In the genomic region with DNA sequence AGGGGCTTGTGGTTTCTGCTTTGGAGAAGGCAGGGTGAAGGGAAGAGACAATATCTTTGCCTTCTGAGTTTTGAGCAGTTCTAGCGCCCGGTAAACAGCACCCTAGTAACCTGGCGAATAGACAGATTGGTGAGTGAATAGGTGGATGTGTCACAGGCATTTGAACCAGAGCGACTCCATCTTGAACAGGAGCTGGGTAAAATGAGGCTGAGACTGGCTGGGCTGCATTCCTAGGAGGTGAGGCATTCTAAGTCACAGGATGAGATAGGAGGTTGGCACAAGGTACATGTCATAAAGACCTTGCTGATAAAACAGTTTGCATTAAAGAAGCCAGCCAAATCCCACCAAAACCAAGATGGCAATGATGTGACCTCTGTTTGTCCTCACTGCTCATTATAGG, we compare ENCODE assay signal across 35 cellular contexts.
"Had no signal": no experiment of that assay in that cellular context is flagged by ENCODE, and none has a peak within 500 bp of the region (broad histone marks: within the 10 kb centered on the region; RNA-seq: fewer than 3 reads in every experiment).

No MANE protein-coding gene starts in this region.

- H3K27me3 ChIP-seq: adrenal gland, body of pancreas, brain microvascular endothelial cell, breast epithelium had no signal

- H3K9me3 Mint-ChIP-seq: activated naive CD8-positive, alpha-beta T cell treated with anti-CD3 and anti-CD28 coated beads for 36 hours; activated T-cell treated with anti-CD3 and anti-CD28 coated beads, Interleukin-2, amount 50 U/mL, for 4 hours had no signal

- H3K36me3 Mint-ChIP-seq: activated CD8-positive, alpha-beta memory T cell treated with anti-CD3 and anti-CD28 coated beads, Interleukin-2, amount 10 ng/mL, durations not matched to agents 7 days and 5 days; activated naive CD4-positive, alpha-beta T cell treated with anti-CD3 and anti-CD28 coated beads, Interleukin-2, amount 50 U/mL, for 72 hours; activated naive CD8-positive, alpha-beta T cell treated with anti-CD3 and anti-CD28 coated beads for 36 hours had no signal

- H3K27ac Mint-ChIP-seq: activated B cell treated with CpG ODN at 0.5 μM for 24 hours; activated CD4-positive, alpha-beta memory T cell treated with anti-CD3 and anti-CD28 coated beads, Interleukin-2, amount 10 ng/mL, durations not matched to agents 7 days and 5 days; activated CD4-positive, alpha-beta T cell treated with anti-CD3 and anti-CD28 coated beads for 36 hours; activated CD4-positive, alpha-beta T cell treated with anti-CD3 and anti-CD28 coated beads, Interleukin-2, amount 10 ng/mL, durations not matched to agents 7 days and 5 days; activated CD8-positive, alpha-beta memory T cell treated with anti-CD3 and anti-CD28 coated beads, Interleukin-2, amount 10 ng/mL, durations not matched to agents 7 days and 5 days; activated CD8-positive, alpha-beta T cell treated with anti-CD3 and anti-CD28 coated beads, Interleukin-2, amount 10 ng/mL, durations not matched to agents 7 days and 5 days; activated naive CD8-positive, alpha-beta T cell treated with anti-CD3 and anti-CD28 coated beads for 36 hours; activated T-cell treated with anti-CD3 and anti-CD28 coated beads, Interleukin-2, amount 50 U/mL, for 72 hours; activated T-helper 1 cell treated with anti-CD3 and anti-CD28 coated beads, Interleukin-12 subunit alpha, Interleukin-12 subunit beta, Interleukin-2, Interleukin-4 antibody, amounts not matched to agents 30 ng/mL and 10 ng/mL and 1 ng/mL, durations not matched to agents 14 hours and 24 hours and 36 hours; activated T-helper 17 cell treated with anti-CD3 and anti-CD28 coated beads, Interleukin-2, amount 50 U/mL, for 72 hours; T-helper 1 cell treated with Interleukin-12 subunit alpha and Interleukin-12 subunit beta and Interleukin-4 antibody, amounts not matched to agents 30 μg/mL and 1 μg/mL, for 36 hours; T-helper 2 cell treated with Interferon-gamma antibody and Interleukin-4, amounts not matched to agents 5 μg/mL and 100 μg/mL, for 36 hours had no signal

- H3K27me3 Mint-ChIP-seq: activated B cell treated with CpG ODN at 0.5 μM for 24 hours; activated CD4-positive, alpha-beta memory T cell treated with anti-CD3 and anti-CD28 coated beads, Interleukin-2, amount 10 ng/mL, durations not matched to agents 7 days and 5 days; activated CD4-positive, alpha-beta T cell treated with anti-CD3 and anti-CD28 coated beads for 36 hours; activated CD4-positive, alpha-beta T cell treated with anti-CD3 and anti-CD28 coated beads, Interleukin-2, amount 10 ng/mL, durations not matched to agents 7 days and 5 days; activated CD8-positive, alpha-beta memory T cell treated with anti-CD3 and anti-CD28 coated beads, Interleukin-2, amount 10 ng/mL, durations not matched to agents 7 days and 5 days; activated naive CD8-positive, alpha-beta T cell treated with anti-CD3 and anti-CD28 coated beads for 36 hours had no signal

- ATAC-seq: activated CD4-positive, alpha-beta T cell treated with anti-CD3 and anti-CD28 coated beads for 36 hours; activated CD4-positive, CD25-positive, alpha-beta regulatory T cell treated with anti-CD3 and anti-CD28 coated beads, Interleukin-2, amount 50 U/mL, for 24 hours; activated CD8-positive, alpha-beta memory T cell treated with anti-CD3 and anti-CD28 coated beads, Interleukin-2, amount 10 ng/mL, durations not matched to agents 7 days and 5 days; activated CD8-positive, alpha-beta T cell treated with anti-CD3 and anti-CD28 coated beads, Interleukin-2, amount 10 ng/mL, durations not matched to agents 7 days and 5 days; activated naive CD4-positive, alpha-beta T cell treated with anti-CD3 and anti-CD28 coated beads, Interleukin-2, amount 50 U/mL, for 72 hours; activated T-cell treated with anti-CD3 and anti-CD28 coated beads, Interleukin-2, amount 50 U/mL, for 4 hours; activated T-cell treated with anti-CD3 and anti-CD28 coated beads, Interleukin-2, amount 50 U/mL, for 72 hours; activated T-helper 17 cell treated with anti-CD3 and anti-CD28 coated beads, Interleukin-2, amount 50 U/mL, for 72 hours; body of pancreas had no signal

- H3K4me3 Mint-ChIP-seq: activated B cell treated with CpG ODN at 0.5 μM for 24 hours; activated CD4-positive, alpha-beta memory T cell treated with anti-CD3 and anti-CD28 coated beads, Interleukin-2, amount 10 ng/mL, durations not matched to agents 7 days and 5 days; activated CD4-positive, alpha-beta T cell treated with anti-CD3 and anti-CD28 coated beads for 36 hours; activated CD4-positive, alpha-beta T cell treated with anti-CD3 and anti-CD28 coated beads, Interleukin-2, amount 10 ng/mL, durations not matched to agents 7 days and 5 days; activated CD8-positive, alpha-beta memory T cell treated with anti-CD3 and anti-CD28 coated beads, Interleukin-2, amount 10 ng/mL, durations not matched to agents 7 days and 5 days; activated CD8-positive, alpha-beta T cell treated with anti-CD3 and anti-CD28 coated beads, Interleukin-2, amount 10 ng/mL, durations not matched to agents 7 days and 5 days; activated naive CD8-positive, alpha-beta T cell treated with anti-CD3 and anti-CD28 coated beads for 36 hours; activated T-cell treated with anti-CD3 and anti-CD28 coated beads, Interleukin-2, amount 50 U/mL, for 4 hours; activated T-cell treated with anti-CD3 and anti-CD28 coated beads, Interleukin-2, amount 50 U/mL, for 72 hours; activated T-helper 1 cell treated with anti-CD3 and anti-CD28 coated beads, Interleukin-12 subunit alpha, Interleukin-12 subunit beta, Interleukin-2, Interleukin-4 antibody, amounts not matched to agents 30 ng/mL and 10 ng/mL and 1 ng/mL, durations not matched to agents 14 hours and 24 hours and 36 hours; activated T-helper 17 cell treated with anti-CD3 and anti-CD28 coated beads, Interleukin-2, amount 50 U/mL, for 72 hours; T-helper 1 cell treated with Interleukin-12 subunit alpha and Interleukin-12 subunit beta and Interleukin-4 antibody, amounts not matched to agents 30 μg/mL and 1 μg/mL, for 36 hours; T-helper 2 cell treated with Interferon-gamma antibody and Interleukin-4, amounts not matched to agents 5 μg/mL and 100 μg/mL, for 36 hours had no signal

- H3K4me1 Mint-ChIP-seq: activated B cell treated with CpG ODN at 0.5 μM for 24 hours; activated CD4-positive, alpha-beta memory T cell treated with anti-CD3 and anti-CD28 coated beads, Interleukin-2, amount 10 ng/mL, durations not matched to agents 7 days and 5 days; activated CD4-positive, alpha-beta T cell treated with anti-CD3 and anti-CD28 coated beads for 36 hours; activated CD4-positive, alpha-beta T cell treated with anti-CD3 and anti-CD28 coated beads, Interleukin-2, amount 10 ng/mL, durations not matched to agents 7 days and 5 days; activated CD8-positive, alpha-beta memory T cell treated with anti-CD3 and anti-CD28 coated beads, Interleukin-2, amount 10 ng/mL, durations not matched to agents 7 days and 5 days; activated naive CD8-positive, alpha-beta T cell treated with anti-CD3 and anti-CD28 coated beads for 36 hours; activated T-helper 17 cell treated with anti-CD3 and anti-CD28 coated beads, Interleukin-2, amount 50 U/mL, for 72 hours had no signal

- H3K4me3 ChIP-seq: adrenal gland, body of pancreas, breast epithelium had no signal

- DNase-seq: activated B cell treated with CpG ODN at 0.5 μM for 24 hours; activated CD4-positive, alpha-beta memory T cell treated with anti-CD3 and anti-CD28 coated beads, Interleukin-2, amount 10 ng/mL, durations not matched to agents 7 days and 5 days; activated CD4-positive, alpha-beta T cell treated with anti-CD3 and anti-CD28 coated beads for 1 hour; activated CD4-positive, alpha-beta T cell treated with anti-CD3 and anti-CD28 coated beads for 36 hours; activated CD4-positive, alpha-beta T cell treated with anti-CD3 and anti-CD28 coated beads for 48 hours; activated CD4-positive, alpha-beta T cell treated with anti-CD3 and anti-CD28 coated beads, Interleukin-2, amount 10 ng/mL, durations not matched to agents 7 days and 5 days; activated CD4-positive, alpha-beta T cell treated with anti-CD3 and anti-CD28 coated beads, Interleukin-2, amount 50 U/mL, for 48 hours; activated CD8-positive, alpha-beta memory T cell treated with anti-CD3 and anti-CD28 coated beads for 24 hours; activated CD8-positive, alpha-beta memory T cell treated with anti-CD3 and anti-CD28 coated beads, Interleukin-2, amount 10 ng/mL, durations not matched to agents 7 days and 5 days; activated CD8-positive, alpha-beta memory T cell treated with anti-CD3 and anti-CD28 coated beads, Interleukin-2, amount 50 U/mL, for 48 hours; activated CD8-positive, alpha-beta T cell treated with anti-CD3 and anti-CD28 coated beads, Interleukin-2, amount 10 ng/mL, durations not matched to agents 7 days and 5 days; activated effector memory CD4-positive, alpha-beta T cell treated with Interleukin-2 at 50 U/mL for 16 hours; activated gamma-delta T cell; activated naive CD4-positive, alpha-beta T cell treated with anti-CD3 and anti-CD28 coated beads, Interleukin-2, amount 50 U/mL, for 16 hours; activated naive CD4-positive, alpha-beta T cell treated with Interleukin-2 at 50 U/mL for 16 hours; activated naive CD8-positive, alpha-beta T cell treated with anti-CD3 and anti-CD28 coated beads for 36 hours; activated T-cell treated with anti-CD3 and anti-CD28 coated beads, Interleukin-2, amount 50 U/mL, for 4 hours; activated T-cell treated with anti-CD3 and anti-CD28 coated beads, Interleukin-2, amount 50 U/mL, for 72 hours; amniotic stem cell; aorta; body of pancreas; brain microvascular endothelial cell; central memory CD4-positive, alpha-beta T cell; T-helper 1 cell; T-helper 2 cell; T-helper 9 cell had no signal

- H3K4me1 ChIP-seq: adrenal gland, body of pancreas, breast epithelium had no signal

- H3K9me3 ChIP-seq: adrenal gland, body of pancreas, breast epithelium had no signal

- H3K36me3 ChIP-seq: adrenal gland, brain microvascular endothelial cell, breast epithelium had no signal

- H3K27ac ChIP-seq: adrenal gland, body of pancreas, brain microvascular endothelial cell, breast epithelium, VCaP had no signal
